22 cellular contexts compared by ENCODE assay signal in the genomic region with DNA sequence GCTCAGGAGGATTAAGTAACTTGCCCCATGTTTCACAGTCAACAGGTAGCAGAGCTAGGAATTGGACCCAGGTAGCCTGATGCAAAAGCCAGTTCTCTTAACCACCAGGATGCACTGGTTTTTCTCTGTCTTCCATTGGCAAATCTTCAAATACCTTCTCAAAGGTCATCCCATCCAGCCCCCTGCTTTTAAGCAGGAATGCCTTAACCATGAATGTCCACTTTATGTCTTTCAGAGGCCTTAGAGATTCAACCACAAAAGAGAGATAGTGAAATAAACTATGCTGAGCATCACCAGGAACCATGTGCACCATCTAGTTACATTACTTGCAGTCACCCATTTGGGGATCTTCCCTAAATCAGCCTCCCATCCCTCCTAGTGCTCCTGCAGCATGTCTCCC.
"Had no signal": no experiment of that assay in that cellular context is flagged by ENCODE, and none has a peak within 500 bp of the region (broad histone marks: within the 10 kb centered on the region; RNA-seq: fewer than 3 reads in every experiment).

No MANE protein-coding gene starts in this region.

- H3K4me1 ChIP-seq: esophagus muscularis mucosa, transverse colon had no signal

- H3K4me3 ChIP-seq: esophagus muscularis mucosa, smooth muscle cell, transverse colon had no signal

- H3K36me3 ChIP-seq: esophagus muscularis mucosa, transverse colon had no signal

- H3K9me3 Mint-ChIP-seq: activated CD4-positive, alpha-beta memory T cell treated with anti-CD3 and anti-CD28 coated beads for 36 hours; activated naive CD8-positive, alpha-beta T cell treated with anti-CD3 and anti-CD28 coated beads, Interleukin-2, amount 10 ng/mL, durations not matched to agents 7 days and 5 days; effector memory CD8-positive, alpha-beta T cell; stimulated activated naive B cell treated with anti-CD40 and anti-IgM and Interleukin-4, amounts not matched to agents 10 μg/mL and 1 μg/mL and 100 μg/mL, for 72 hours had no signal

- ATAC-seq: effector memory CD8-positive, alpha-beta T cell; left ventricle myocardium superior; sciatic nerve; stimulated activated naive B cell treated with anti-CD40 and anti-IgM and Interleukin-4, amounts not matched to agents 10 μg/mL and 1 μg/mL and 100 μg/mL, for 72 hours had no signal

- DNase-seq: activated CD4-positive, alpha-beta memory T cell treated with anti-CD3 and anti-CD28 coated beads for 36 hours; activated CD4-positive, alpha-beta T cell treated with anti-CD3 and anti-CD28 coated beads for 48 hours; activated naive CD4-positive, alpha-beta T cell treated with Interleukin-2 at 50 U/mL for 16 hours; activated naive CD8-positive, alpha-beta T cell treated with anti-CD3 and anti-CD28 coated beads, Interleukin-2, amount 10 ng/mL, durations not matched to agents 7 days and 5 days; activated T-cell treated with anti-CD3 and anti-CD28 coated beads, Interleukin-2, amount 50 U/mL, for 48 hours; amygdala; dermis blood vessel endothelial cell; effector memory CD8-positive, alpha-beta T cell; hippocampal formation; left ventricle myocardium superior; mammary epithelial cell; midbrain; nephron progenitor cell; posterior cingulate gyrus; stimulated activated CD4-positive, alpha-beta T cell treated with anti-CD3 and anti-CD28 coated beads, Interleukin-15, amount 100 ng/mL, for 24 hours; stimulated activated CD8-positive, alpha-beta memory T cell treated with anti-CD3 and anti-CD28 coated beads, Interleukin-4, amount 100 ng/mL, for 48 hours; stimulated activated naive B cell treated with anti-CD40 and anti-IgM and Interleukin-4, amounts not matched to agents 10 μg/mL and 1 μg/mL and 100 μg/mL, for 72 hours; T1000; transverse colon had no signal

- H3K27me3 ChIP-seq: transverse colon had no signal

- H3K27ac ChIP-seq: esophagus muscularis mucosa, transverse colon had no signal

- H3K36me3 Mint-ChIP-seq: activated CD4-positive, alpha-beta memory T cell treated with anti-CD3 and anti-CD28 coated beads for 36 hours; activated naive CD8-positive, alpha-beta T cell treated with anti-CD3 and anti-CD28 coated beads, Interleukin-2, amount 10 ng/mL, durations not matched to agents 7 days and 5 days; stimulated activated naive B cell treated with anti-CD40 and anti-IgM and Interleukin-4, amounts not matched to agents 10 μg/mL and 1 μg/mL and 100 μg/mL, for 72 hours had no signal

- H3K27ac Mint-ChIP-seq: activated CD4-positive, alpha-beta memory T cell treated with anti-CD3 and anti-CD28 coated beads for 36 hours; activated naive CD8-positive, alpha-beta T cell treated with anti-CD3 and anti-CD28 coated beads, Interleukin-2, amount 10 ng/mL, durations not matched to agents 7 days and 5 days; effector memory CD8-positive, alpha-beta T cell; nephron progenitor cell; stimulated activated naive B cell treated with anti-CD40 and anti-IgM and Interleukin-4, amounts not matched to agents 10 μg/mL and 1 μg/mL and 100 μg/mL, for 72 hours had no signal

- H3K9me3 ChIP-seq: esophagus muscularis mucosa, transverse colon had no signal

- H3K4me1 Mint-ChIP-seq: activated naive CD8-positive, alpha-beta T cell treated with anti-CD3 and anti-CD28 coated beads, Interleukin-2, amount 10 ng/mL, durations not matched to agents 7 days and 5 days; stimulated activated naive B cell treated with anti-CD40 and anti-IgM and Interleukin-4, amounts not matched to agents 10 μg/mL and 1 μg/mL and 100 μg/mL, for 72 hours had no signal

- H3K27me3 Mint-ChIP-seq: stimulated activated naive B cell treated with anti-CD40 and anti-IgM and Interleukin-4, amounts not matched to agents 10 μg/mL and 1 μg/mL and 100 μg/mL, for 72 hours had no signal

- H3K4me3 Mint-ChIP-seq: activated CD4-positive, alpha-beta memory T cell treated with anti-CD3 and anti-CD28 coated beads for 36 hours; activated naive CD8-positive, alpha-beta T cell treated with anti-CD3 and anti-CD28 coated beads, Interleukin-2, amount 10 ng/mL, durations not matched to agents 7 days and 5 days; effector memory CD8-positive, alpha-beta T cell; nephron progenitor cell; stimulated activated naive B cell treated with anti-CD40 and anti-IgM and Interleukin-4, amounts not matched to agents 10 μg/mL and 1 μg/mL and 100 μg/mL, for 72 hours had no signal
